In the genomic region with DNA sequence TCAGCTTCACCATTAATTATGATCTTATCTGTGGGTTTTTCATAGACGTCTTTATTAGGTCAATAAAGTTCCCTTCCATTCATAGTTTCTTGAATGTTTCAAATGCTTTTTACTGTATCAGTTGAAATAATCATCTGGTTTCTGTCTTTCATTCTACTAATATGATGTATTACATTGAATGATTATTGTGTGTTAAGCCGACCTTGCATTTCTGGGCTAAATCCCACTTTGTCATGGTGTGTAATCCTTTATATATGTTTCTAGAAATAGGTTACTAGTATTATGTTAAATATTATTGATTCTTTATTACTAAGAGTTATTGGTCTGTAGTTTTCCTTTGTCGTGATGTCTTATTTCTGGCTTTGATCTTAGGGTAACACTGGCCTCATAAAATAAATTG, we compare ENCODE assay signal across 7 cellular contexts.
"Had no signal": no experiment of that assay in that cellular context is flagged by ENCODE, and none has a peak within 500 bp of the region (broad histone marks: within the 10 kb centered on the region; RNA-seq: fewer than 3 reads in every experiment).

No MANE protein-coding gene starts in this region.

- FAIRE-seq: H1, H54 had no signal

- H3K4me2 ChIP-seq: GM23338 had no signal

- ATAC-seq: GM23338 had no signal

- H3K4me3 ChIP-seq: GM23338 had no signal

- H3K27ac ChIP-seq: HL-60 had no signal

- H2AFZ ChIP-seq: GM23338 had no signal

- DNase-seq: H9, HCEC 1CT, KG1 had no signal
